10 cellular contexts compared by ENCODE assay signal in the genomic region with DNA sequence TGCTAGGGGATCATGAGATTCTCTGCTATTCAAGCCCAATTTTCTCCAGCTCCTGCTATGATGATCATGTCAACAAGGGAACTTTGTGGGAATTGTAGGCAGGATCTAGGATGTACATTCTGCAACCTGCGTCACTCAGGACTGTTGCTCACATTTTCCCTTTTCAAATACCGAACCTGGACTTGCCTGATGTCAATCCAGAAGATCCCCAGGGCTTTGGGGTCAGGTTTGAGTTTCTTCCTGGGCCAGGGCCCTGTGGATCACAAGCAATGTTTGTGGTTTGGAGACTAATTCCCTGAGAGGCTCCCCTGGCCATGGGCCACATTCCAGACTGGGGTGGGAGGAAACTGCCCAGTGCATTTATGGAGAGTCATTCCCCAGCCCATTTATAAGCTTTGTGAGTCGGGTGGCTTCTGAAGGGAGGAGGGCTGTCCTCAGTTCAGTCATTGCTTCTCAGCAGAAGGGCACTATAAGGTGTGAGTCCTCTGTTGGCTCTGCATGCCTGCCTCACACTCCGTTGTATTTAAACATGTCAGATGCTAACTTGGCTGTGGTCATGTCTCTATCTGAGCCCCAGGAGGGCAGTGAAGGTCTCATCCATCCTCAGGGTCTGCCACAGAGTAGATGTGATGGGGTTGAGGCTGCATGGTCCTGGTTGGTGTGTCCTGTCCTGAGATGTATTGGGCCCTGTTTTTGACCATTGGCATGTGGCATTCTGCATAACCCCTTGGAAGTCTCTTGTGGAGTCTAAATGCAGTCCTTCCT. TPM values are rescaled to one million over a fixed set of nuclear protein-coding genes. Genes with fewer than 3 reads are reported as not detected.
A peak's percentile ranks its signal among the peaks of the same experiment; 100 is the strongest.
DNase-seq lines count a peak whose midpoint lies in the region; ATAC-seq and TF ChIP-seq lines count a peak whose summit lies in the region.
"Had no signal": no experiment of that assay in that cellular context is flagged by ENCODE, and none has a peak within 500 bp of the region (broad histone marks: within the 10 kb centered on the region; RNA-seq: fewer than 3 reads in every experiment).

No MANE protein-coding gene starts in this region.

- DNase-seq in COLO829 (ENCODE audit: low spot score) (peak; percentile 49), SJCRH30 (peak; percentile 82 to 85), foreskin fibroblast (peak; percentile 84 to 95), prostate gland (ENCODE audit: low spot score) (peak; percentile 58), iPS-NIHi7 (ENCODE audit: extremely low spot score) (no peak), SHP77 treated with DMSO at 0.1 percent for 48 hours (lab: John Stamatoyannopoulos, UW) (no peak), SHP77 (lab: John Stamatoyannopoulos, UW) (no peak)
- DNase-seq: cerebellar nuclear complex; stimulated activated CD4-positive, alpha-beta T cell treated with anti-CD3 and anti-CD28 coated beads, Interleukin-12 subunit alpha, Interleukin-12 subunit beta, amount 100 ng/mL, for 4 hours had no signal

- 26% methylated on average over 4 of the region's 4 CpGs for WGBS in prostate gland

- no peak overlapping the region for H3K4me3 ChIP-seq in SJCRH30
- H3K4me3 ChIP-seq in foreskin fibroblast (ENCODE audit: low read depth in 1 of 2, low read length in 2 of 2) = no peak overlapping the region
- no peak overlapping the region for H3K4me3 ChIP-seq in prostate gland

- ATAC-seq in activated CD4-positive, CD25-positive, alpha-beta regulatory T cell treated with anti-CD3 and anti-CD28 coated beads, Interleukin-2, amount 50 U/mL, for 24 hours = no peak

- no peaks in the 10 kb centered on the region for H3K9me3 ChIP-seq in SJCRH30 (replicated peaks)
- no peaks in the 10 kb centered on the region for H3K9me3 ChIP-seq in prostate gland

- H3K27ac ChIP-seq in SJCRH30 (peak overlapping the region; percentile 66), prostate gland (peak overlapping the region; percentile 78 to 82)

- H3K27me3 ChIP-seq in SJCRH30 = no peaks in the 10 kb centered on the region
- no peaks in the 10 kb centered on the region for H3K27me3 ChIP-seq in prostate gland (replicated peaks; ENCODE audit: insufficient read depth)

- no peak for TF ChIP-seq CTCF in foreskin fibroblast (IDR thresholded peaks at IDR 0.05; ENCODE audit: low read depth, low read length)
- TF ChIP-seq CTCF in prostate gland (IDR thresholded peaks at IDR 0.05) = no peak

- peaks cover 35% of the 10 kb centered on the region for H3K4me1 ChIP-seq in SJCRH30
- peaks cover 5% of the 10 kb centered on the region for H3K4me1 ChIP-seq in prostate gland (replicated peaks)

- no peak for TF ChIP-seq POLR2A in prostate gland (IDR thresholded peaks at IDR 0.05)

- intact Hi-C loops in prostate gland (cut with DNase I) = no loop called here

- no peaks in the 10 kb centered on the region for H3K36me3 ChIP-seq in SJCRH30
- H3K36me3 ChIP-seq in prostate gland = no peaks in the 10 kb centered on the region

RNA-seq across cellular contexts. Expression of a gene that starts 6.5 kb away (rescaled TPM):
- 0.25 and 0.30 TPM in 2 replicates for total RNA-seq in SJCRH30 (2014; rRNA removed; shearing (Covaris generic))
- under 1 TPM; 0.27 to 0.85 TPM for total RNA-seq in prostate gland

RNA-seq across cellular contexts. Expression of a gene that starts 10.4 kb away (rescaled TPM):
- 0.06 TPM in 1 of 2 replicates, not detected in the other for total RNA-seq in SJCRH30 (2014; rRNA removed; shearing (Covaris generic))
- 1 to 10 TPM in 1 of 2 donors, not detected in 1; 1.7 TPM for total RNA-seq in prostate gland

RNA-seq across cellular contexts. Expression of a gene that starts 40.2 kb away (rescaled TPM):
- not detected in 2 replicates for total RNA-seq in SJCRH30 (2014; rRNA removed; shearing (Covaris generic))
- under 1 TPM in 1 of 2 donors, not detected in 1; 0.74 TPM for total RNA-seq in prostate gland

RNA-seq across cellular contexts. Expression of a gene that starts 47.9 kb away (rescaled TPM):
- 1.5 and 2.8 TPM in 2 replicates for total RNA-seq in SJCRH30 (2014; rRNA removed; shearing (Covaris generic))
- total RNA-seq in prostate gland = 100 to 1,000 TPM in 1 of 2 donors, 10 to 100 TPM in 1; 53.1 to 151 TPM

Comparison
In these comparisons a context has a peak if more than half of its experiments do, and no peak if none do; other contexts are left out.
1. DNase-seq: peak in COLO829 (single experiment), SJCRH30 (2 of 2), foreskin fibroblast (2 of 2) and prostate gland (single experiment); none in iPS-NIHi7 (single experiment), SHP77 treated with DMSO at 0.1 percent for 48 hours (single experiment) and SHP77 (0 of 2).